In the genomic region with DNA sequence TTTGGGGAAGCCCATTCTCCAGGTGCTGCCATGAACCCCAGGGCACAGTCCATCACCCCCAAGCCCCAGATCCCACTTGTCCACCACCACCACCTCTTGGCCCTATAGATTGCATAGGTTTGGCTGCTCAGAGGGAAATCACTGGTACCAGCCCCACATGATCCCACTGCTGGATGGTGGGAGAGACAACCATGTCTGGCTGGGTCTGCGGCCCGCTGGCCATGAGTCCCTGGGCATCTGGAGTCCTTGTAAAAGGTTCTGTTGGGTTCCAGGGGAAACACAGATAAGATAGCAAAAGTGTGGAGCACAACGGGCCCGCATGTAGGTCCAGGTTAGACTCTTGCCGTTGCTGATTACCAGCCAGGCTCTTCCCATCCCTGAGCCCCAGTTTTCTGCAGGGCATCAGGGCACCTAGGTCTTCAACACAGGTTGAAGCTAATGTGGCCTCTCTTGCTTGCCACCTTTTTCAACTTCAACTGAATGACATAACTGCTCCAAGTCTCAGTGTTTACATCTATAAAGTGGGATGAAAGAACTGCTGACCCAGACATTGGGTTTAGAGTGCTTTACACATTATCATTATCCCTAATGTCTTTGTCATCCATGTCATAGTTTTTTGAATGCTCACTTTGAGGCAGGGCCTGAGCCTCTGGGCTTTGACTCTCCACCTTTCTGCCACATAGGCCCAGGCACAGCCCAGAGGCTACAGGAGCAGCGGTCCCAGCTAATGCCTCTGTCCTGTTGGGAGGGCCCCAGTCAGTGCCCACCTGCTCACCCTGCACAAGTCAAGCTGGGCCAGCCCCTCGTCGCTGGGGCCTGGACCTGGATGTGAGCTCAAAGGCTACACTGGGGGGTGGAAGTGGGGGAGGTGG, we compare ENCODE assay signal across 1 cellular context.
A peak's percentile ranks its signal among the peaks of the same experiment; 100 is the strongest.
TF ChIP-seq lines count a peak whose summit lies in the region.

No MANE protein-coding gene starts in this region.

TF ChIP-seq in K562, 482 proteins besides CTCF, POLR2A, EP300 and RAD21 (continued from another document and continues in another):
- no peak for TF ChIP-seq CGGBP1 (CRISPR knock-in tag; IDR thresholded peaks at IDR 0.05)
- TF ChIP-seq, protein P1, sequence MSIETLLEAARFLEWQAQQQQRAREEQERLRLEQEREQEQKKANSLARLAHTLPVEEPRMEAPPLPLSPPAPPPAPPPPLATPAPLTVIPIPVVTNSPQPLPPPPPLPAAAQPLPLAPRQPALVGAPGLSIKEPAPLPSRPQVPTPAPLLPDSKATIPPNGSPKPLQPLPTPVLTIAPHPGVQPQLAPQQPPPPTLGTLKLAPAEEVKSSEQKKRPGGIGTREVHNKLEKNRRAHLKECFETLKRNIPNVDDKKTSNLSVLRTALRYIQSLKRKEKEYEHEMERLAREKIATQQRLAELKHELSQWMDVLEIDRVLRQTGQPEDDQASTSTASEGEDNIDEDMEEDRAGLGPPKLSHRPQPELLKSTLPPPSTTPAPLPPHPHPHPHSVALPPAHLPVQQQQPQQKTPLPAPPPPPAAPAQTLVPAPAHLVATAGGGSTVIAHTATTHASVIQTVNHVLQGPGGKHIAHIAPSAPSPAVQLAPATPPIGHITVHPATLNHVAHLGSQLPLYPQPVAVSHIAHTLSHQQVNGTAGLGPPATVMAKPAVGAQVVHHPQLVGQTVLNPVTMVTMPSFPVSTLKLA (conservative IDR thresholded peaks at IDR 0.05) = no peak
- TF ChIP-seq TSC22D4 (tag; IDR thresholded peaks at IDR 0.05) = no peak
- TF ChIP-seq, protein P2, sequence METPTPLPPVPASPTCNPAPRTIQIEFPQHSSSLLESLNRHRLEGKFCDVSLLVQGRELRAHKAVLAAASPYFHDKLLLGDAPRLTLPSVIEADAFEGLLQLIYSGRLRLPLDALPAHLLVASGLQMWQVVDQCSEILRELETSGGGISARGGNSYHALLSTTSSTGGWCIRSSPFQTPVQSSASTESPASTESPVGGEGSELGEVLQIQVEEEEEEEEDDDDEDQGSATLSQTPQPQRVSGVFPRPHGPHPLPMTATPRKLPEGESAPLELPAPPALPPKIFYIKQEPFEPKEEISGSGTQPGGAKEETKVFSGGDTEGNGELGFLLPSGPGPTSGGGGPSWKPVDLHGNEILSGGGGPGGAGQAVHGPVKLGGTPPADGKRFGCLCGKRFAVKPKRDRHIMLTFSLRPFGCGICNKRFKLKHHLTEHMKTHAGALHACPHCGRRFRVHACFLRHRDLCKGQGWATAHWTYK (CRISPR knock-in tag; IDR thresholded peaks at IDR 0.05) = no peak
- TF ChIP-seq RB1 (IDR thresholded peaks at IDR 0.05; ENCODE audit: low read depth) = no peak
- no peak for TF ChIP-seq SOX6 (IDR thresholded peaks at IDR 0.05)
- TF ChIP-seq RFX1 (IDR thresholded peaks at IDR 0.05) = no peak
- TF ChIP-seq ZNF707 (CRISPR knock-in tag; conservative IDR thresholded peaks at IDR 0.05) = no peak
- TF ChIP-seq ZNF146 (CRISPR knock-in tag; IDR thresholded peaks at IDR 0.05; ENCODE audit: unreplicated experiment) = no peak
- no peak for TF ChIP-seq NFE2 (IDR thresholded peaks at IDR 0.05; ENCODE audit: low read depth)
- no peak for TF ChIP-seq PBX2 (CRISPR knock-in tag; IDR thresholded peaks at IDR 0.05; ENCODE audit: low read depth)
- no peak for TF ChIP-seq PBX2 (tag; conservative IDR thresholded peaks at IDR 0.05; ENCODE audit: low read depth)
- TF ChIP-seq EZH2 (IDR thresholded peaks at IDR 0.05; ENCODE audit: borderline replicate concordance, low read depth, low read length) = no peak
- no peak for TF ChIP-seq ZNF75A (CRISPR knock-in tag; IDR thresholded peaks at IDR 0.05)
- TF ChIP-seq, protein P3, sequence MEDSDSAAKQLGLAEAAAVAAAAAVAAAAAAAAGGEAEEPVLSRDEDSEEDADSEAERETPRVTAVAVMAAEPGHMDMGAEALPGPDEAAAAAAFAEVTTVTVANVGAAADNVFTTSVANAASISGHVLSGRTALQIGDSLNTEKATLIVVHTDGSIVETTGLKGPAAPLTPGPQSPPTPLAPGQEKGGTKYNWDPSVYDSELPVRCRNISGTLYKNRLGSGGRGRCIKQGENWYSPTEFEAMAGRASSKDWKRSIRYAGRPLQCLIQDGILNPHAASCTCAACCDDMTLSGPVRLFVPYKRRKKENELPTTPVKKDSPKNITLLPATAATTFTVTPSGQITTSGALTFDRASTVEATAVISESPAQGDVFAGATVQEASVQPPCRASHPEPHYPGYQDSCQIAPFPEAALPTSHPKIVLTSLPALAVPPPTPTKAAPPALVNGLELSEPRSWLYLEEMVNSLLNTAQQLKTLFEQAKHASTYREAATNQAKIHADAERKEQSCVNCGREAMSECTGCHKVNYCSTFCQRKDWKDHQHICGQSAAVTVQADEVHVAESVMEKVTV (CRISPR knock-in tag; IDR thresholded peaks at IDR 0.05) = no peak
- TF ChIP-seq SMARCC2 (IDR thresholded peaks at IDR 0.05; ENCODE audit: low read depth) = no peak
- TF ChIP-seq ZNF407 (IDR thresholded peaks at IDR 0.05; ENCODE audit: low read depth) = no peak
- TF ChIP-seq CXXC5 (CRISPR knock-in tag; IDR thresholded peaks at IDR 0.05) = no peak
- TF ChIP-seq, protein P4, sequence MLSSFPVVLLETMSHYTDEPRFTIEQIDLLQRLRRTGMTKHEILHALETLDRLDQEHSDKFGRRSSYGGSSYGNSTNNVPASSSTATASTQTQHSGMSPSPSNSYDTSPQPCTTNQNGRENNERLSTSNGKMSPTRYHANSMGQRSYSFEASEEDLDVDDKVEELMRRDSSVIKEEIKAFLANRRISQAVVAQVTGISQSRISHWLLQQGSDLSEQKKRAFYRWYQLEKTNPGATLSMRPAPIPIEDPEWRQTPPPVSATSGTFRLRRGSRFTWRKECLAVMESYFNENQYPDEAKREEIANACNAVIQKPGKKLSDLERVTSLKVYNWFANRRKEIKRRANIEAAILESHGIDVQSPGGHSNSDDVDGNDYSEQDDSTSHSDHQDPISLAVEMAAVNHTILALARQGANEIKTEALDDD (IDR thresholded peaks at IDR 0.05) = no peak
- TF ChIP-seq RBBP5 (IDR thresholded peaks at IDR 0.05; ENCODE audit: borderline replicate concordance, insufficient read depth, low read length, poor library complexity, severe bottlenecking) = peak; percentile 36
- TF ChIP-seq TEAD2 (tag; IDR thresholded peaks at IDR 0.05) = peak; percentile 55; the same call in 1 of the 2 replicates
- no peak for TF ChIP-seq ZBTB26 (CRISPR knock-in tag; IDR thresholded peaks at IDR 0.05)
- TF ChIP-seq POLR3A (IDR thresholded peaks at IDR 0.05; ENCODE audit: borderline replicate concordance, extremely low read depth, insufficient read depth, insufficient read length) = no peak
- 0 out of 2 replicates have a peak, but pooled peaks have one; percentile 30 for TF ChIP-seq TAF7 (tag; IDR thresholded peaks at IDR 0.05)
- TF ChIP-seq VEZF1 (CRISPR knock-in tag; IDR thresholded peaks at IDR 0.05) = no peak
- TF ChIP-seq ZNF133 (CRISPR knock-in tag; IDR thresholded peaks at IDR 0.05) = no peak
- 0 out of 4 replicates have a peak, but pooled peaks of 1 of the 2 experiments have one; percentile 5 for TF ChIP-seq ETV6 (IDR thresholded peaks at IDR 0.05; ENCODE audit: borderline replicate concordance in 1 of 2, low read depth in 2 of 2, low read length in 1 of 2)
- TF ChIP-seq ETV6 (CRISPR knock-in tag; IDR thresholded peaks at IDR 0.05; ENCODE audit: borderline replicate concordance) = no peak
